In the genomic region with DNA sequence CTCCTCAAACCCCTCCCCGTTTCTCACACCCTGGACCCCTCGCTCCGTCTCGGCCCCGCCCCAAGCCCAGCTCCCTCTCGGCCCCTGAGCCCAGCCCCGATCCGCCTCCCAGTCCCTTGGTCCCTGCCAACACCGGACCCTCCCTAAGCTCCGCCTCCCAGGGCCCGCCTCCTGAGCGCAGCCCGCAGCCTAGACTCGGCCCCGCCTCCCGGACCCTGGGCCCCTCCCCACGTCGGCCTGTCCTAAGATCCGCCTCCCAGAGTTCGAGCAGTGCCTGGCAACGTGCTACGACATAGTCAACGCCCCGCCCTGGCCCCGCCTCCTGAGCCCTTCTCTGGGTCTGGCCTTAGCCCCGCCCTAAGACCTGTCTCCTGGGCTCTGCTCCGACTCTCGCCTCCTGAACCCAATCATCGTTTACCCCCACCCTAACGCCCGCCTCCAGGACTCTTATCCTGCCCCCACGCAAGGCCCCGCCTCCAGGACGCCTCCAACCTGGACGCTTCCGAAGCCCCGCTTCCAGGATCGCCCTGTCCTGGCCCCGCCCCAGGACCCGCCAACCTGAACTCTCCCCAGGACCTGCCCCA, we compare ENCODE assay signal across 8 cellular contexts. TPM values are rescaled to one million over a fixed set of nuclear protein-coding genes. Genes with fewer than 3 reads are reported as not detected.
DNase-seq lines count a peak whose midpoint lies in the region; ATAC-seq and TF ChIP-seq lines count a peak whose summit lies in the region.
"Not testable (repeated sequence)": the region's sequence is repeated elsewhere in the genome, so short reads cannot be mapped to it uniquely, and the experiment has no call there.

No MANE protein-coding gene starts in this region.

- H4K20me1 ChIP-seq in BLaER1 treated with 17β-estradiol and CSF1 and Interleukin-3, amounts not matched to agents 10 nM and 100 nM: not testable (repeated sequence)

- peaks cover 7 to 44% (median 38%) of the 10 kb centered on the region in 10 experiments for H3K4me1 ChIP-seq in BLaER1 treated with 17β-estradiol and CSF1 and Interleukin-3, amounts not matched to agents 10 nM and 100 nM
- not testable (repeated sequence) for H3K4me1 ChIP-seq in left lung

- H3K27me3 ChIP-seq in BLaER1 treated with 17β-estradiol and CSF1 and Interleukin-3, amounts not matched to agents 10 nM and 100 nM; left lung: not testable (repeated sequence)

- peak; percentile 76 for ATAC-seq in GM19397 (IDR thresholded peaks at IDR 0.05; ENCODE audit: unreplicated experiment)
- ATAC-seq in HG03558 (IDR thresholded peaks at IDR 0.05; ENCODE audit: extremely low read depth, unreplicated experiment): peak; percentile 80
- peak; percentile 86 for ATAC-seq in left lung

- not testable (repeated sequence) for H3K9me3 ChIP-seq in BLaER1 treated with 17β-estradiol and CSF1 and Interleukin-3, amounts not matched to agents 10 nM and 100 nM (replicated peaks in 1 of 11); left lung

- DNase-seq in NCI-H748 (lab: John Stamatoyannopoulos, UW; ENCODE audit: unreplicated experiment) (peak; percentile 95), dedifferentiated amniotic fluid mesenchymal stem cell (ENCODE audit: extremely low spot score) (peak; percentile 99), left lung (peak; percentile 100)
- peak; percentile 98 to 99 for DNase-seq in activated CD4-positive, alpha-beta T cell treated with anti-CD3 and anti-CD28 coated beads, Interleukin-2, amount 50 U/mL, for 24 hours (ENCODE audit: low read depth in 1 of 2, low spot score in 1 of 2)
- DNase-seq in stimulated activated CD4-positive, alpha-beta T cell treated with anti-CD3 and anti-CD28 coated beads, Interleukin-2, amount 100 ng/mL, for 4 hours (ENCODE audit: low read depth): peak; percentile 99

- peak overlapping the region; percentile 63 to 82 (median 77) for H3K9ac ChIP-seq in BLaER1 treated with 17β-estradiol and CSF1 and Interleukin-3, amounts not matched to agents 10 nM and 100 nM

- not testable (repeated sequence) for TF ChIP-seq CTCF in left lung (IDR thresholded peaks at IDR 0.05)

- H3K36me3 ChIP-seq in BLaER1 treated with 17β-estradiol and CSF1 and Interleukin-3, amounts not matched to agents 10 nM and 100 nM; left lung: not testable (repeated sequence)

- H3K27ac ChIP-seq in BLaER1 treated with 17β-estradiol and CSF1 and Interleukin-3, amounts not matched to agents 10 nM and 100 nM: peak overlapping the region; percentile 35 to 68 (median 47); a peak in 17 of 22 replicates
- peak overlapping the region; percentile 78 to 80 for H3K27ac ChIP-seq in left lung

- H3K4me3 ChIP-seq in BLaER1 treated with 17β-estradiol and CSF1 and Interleukin-3, amounts not matched to agents 10 nM and 100 nM: peak overlapping the region; percentile 66 to 84 (median 72)
- peak overlapping the region; percentile 54 to 70 for H3K4me3 ChIP-seq in left lung

- peak overlapping the region; percentile 78 to 91 (median 84); a peak in 21 of 22 replicates for H3K4me2 ChIP-seq in BLaER1 treated with 17β-estradiol and CSF1 and Interleukin-3, amounts not matched to agents 10 nM and 100 nM

- intact Hi-C loops in left lung (cut with DNase I): not testable (repeated sequence)

RNA-seq across cellular contexts. Expression of gene ROPN1B, which starts 53.1 kb away (rescaled TPM):
- under 1 TPM; 0.29 to 0.71 TPM for total RNA-seq in left lung

Comparison
In these comparisons a context has a peak if more than half of its experiments do, and no peak if none do; other contexts are left out.
1. Peak in every context shown above with its lines: DNase-seq, ATAC-seq, H3K4me3 ChIP-seq and H3K27ac ChIP-seq.